9 cellular contexts compared by ENCODE assay signal in the genomic region with DNA sequence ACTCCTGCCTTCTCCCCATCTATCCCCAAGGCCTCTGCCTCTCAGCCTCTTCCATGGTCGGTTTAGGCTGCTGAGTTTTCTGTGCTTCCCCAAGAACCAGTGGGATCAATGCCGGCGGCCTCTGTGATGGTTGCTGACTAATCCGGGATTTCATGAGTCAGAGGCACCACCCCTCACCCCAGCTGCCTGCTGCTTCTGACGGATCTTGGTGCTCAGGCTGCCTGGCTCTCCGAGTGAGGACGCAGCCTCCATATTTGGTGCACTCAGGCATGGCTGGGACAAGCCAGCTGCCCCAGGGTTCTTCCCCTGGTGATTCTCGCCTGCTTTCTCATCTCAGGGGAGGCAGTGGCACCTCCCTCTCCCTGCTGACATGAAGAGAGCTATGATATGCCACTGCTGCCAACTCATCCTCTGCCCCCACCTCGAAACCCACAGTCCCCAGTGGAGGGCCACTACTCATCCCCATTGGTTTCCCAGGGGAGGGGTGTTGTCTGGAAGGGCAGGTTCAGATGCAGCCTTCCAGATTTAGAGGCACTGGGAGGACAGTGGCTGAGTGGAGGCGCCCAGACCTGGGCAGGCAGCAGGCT. TPM values are rescaled to one million over a fixed set of nuclear protein-coding genes. Genes with fewer than 3 reads are reported as not detected.
DNase-seq lines count a peak whose midpoint lies in the region; ATAC-seq and TF ChIP-seq lines count a peak whose summit lies in the region.
"Had no signal": no experiment of that assay in that cellular context is flagged by ENCODE, and none has a peak within 500 bp of the region (broad histone marks: within the 10 kb centered on the region; RNA-seq: fewer than 3 reads in every experiment).

No MANE protein-coding gene starts in this region.

- H3K4me1 Mint-ChIP-seq in activated T-cell treated with anti-CD3 and anti-CD28 coated beads, Interleukin-2, amount 50 U/mL, for 24 hours (ENCODE audit: low read depth), result peaks cover 33% of the 10 kb centered on the region
- peaks cover 30% of the 10 kb centered on the region for H3K4me1 Mint-ChIP-seq in activated T-cell treated with anti-CD3 and anti-CD28 coated beads, Interleukin-2, amount 50 U/mL, for 4 hours (ENCODE audit: low read depth)

- H3K4me3 ChIP-seq in SJSA1 (no peak overlapping the region), esophagus squamous epithelium (no peak overlapping the region), skeletal muscle cell (ENCODE audit: low read depth, low read length) (no peak overlapping the region)

- no peak overlapping the region for H3K4me3 Mint-ChIP-seq in activated T-cell treated with anti-CD3 and anti-CD28 coated beads, Interleukin-2, amount 50 U/mL, for 24 hours
- no peak overlapping the region for H3K4me3 Mint-ChIP-seq in activated T-cell treated with anti-CD3 and anti-CD28 coated beads, Interleukin-2, amount 50 U/mL, for 4 hours

- H3K27ac Mint-ChIP-seq in activated T-cell treated with anti-CD3 and anti-CD28 coated beads, Interleukin-2, amount 50 U/mL, for 24 hours, result peak overlapping the region; percentile 59
- H3K27ac Mint-ChIP-seq: activated naive CD4-positive, alpha-beta T cell treated with anti-CD3 and anti-CD28 coated beads, Interleukin-2, amount 50 U/mL, for 72 hours had no signal

- 11 to 28% methylated on average over 5 to 10 of the region's 10 CpGs for WGBS in esophagus squamous epithelium, 2 donors

- H3K36me3 ChIP-seq in SJSA1 (peaks cover 19% of the 10 kb centered on the region), esophagus squamous epithelium (peaks cover 7 to 48% (median 9%) of the 10 kb centered on the region in 3 donors)

- no peaks in the 10 kb centered on the region for H3K27me3 Mint-ChIP-seq in activated T-cell treated with anti-CD3 and anti-CD28 coated beads, Interleukin-2, amount 50 U/mL, for 24 hours
- H3K27me3 Mint-ChIP-seq in activated T-cell treated with anti-CD3 and anti-CD28 coated beads, Interleukin-2, amount 50 U/mL, for 4 hours (ENCODE audit: low read depth), result no peaks in the 10 kb centered on the region

- H3K27me3 ChIP-seq in SJSA1 (replicated peaks) (no peaks in the 10 kb centered on the region), esophagus squamous epithelium (no peaks in the 10 kb centered on the region)

- H3K9me3 ChIP-seq in SJSA1 (replicated peaks) (no peaks in the 10 kb centered on the region), esophagus squamous epithelium (no peaks in the 10 kb centered on the region)

- TF ChIP-seq POLR2A in esophagus squamous epithelium (IDR thresholded peaks at IDR 0.05), result peak in 1 of 4 donors; percentile 42

- H3K36me3 Mint-ChIP-seq in activated T-cell treated with anti-CD3 and anti-CD28 coated beads, Interleukin-2, amount 50 U/mL, for 24 hours (ENCODE audit: low read depth), result peaks cover 46% of the 10 kb centered on the region
- H3K36me3 Mint-ChIP-seq in activated T-cell treated with anti-CD3 and anti-CD28 coated beads, Interleukin-2, amount 50 U/mL, for 4 hours (ENCODE audit: insufficient read depth), result peaks cover 2% of the 10 kb centered on the region

- TF ChIP-seq CTCF in esophagus squamous epithelium (IDR thresholded peaks at IDR 0.05), result no peak

- intact Hi-C loops in esophagus squamous epithelium (cut with DNase I), result no loop called here

- H3K9me3 Mint-ChIP-seq in activated T-cell treated with anti-CD3 and anti-CD28 coated beads, Interleukin-2, amount 50 U/mL, for 24 hours, result no peaks in the 10 kb centered on the region
- H3K9me3 Mint-ChIP-seq in activated T-cell treated with anti-CD3 and anti-CD28 coated beads, Interleukin-2, amount 50 U/mL, for 4 hours, result no peaks in the 10 kb centered on the region
- H3K9me3 Mint-ChIP-seq: activated naive CD4-positive, alpha-beta T cell treated with anti-CD3 and anti-CD28 coated beads, Interleukin-2, amount 50 U/mL, for 72 hours had no signal

- no peak for ATAC-seq in activated T-cell treated with anti-CD3 and anti-CD28 coated beads, Interleukin-2, amount 50 U/mL, for 4 hours
- ATAC-seq in GM18861 (IDR thresholded peaks at IDR 0.05; ENCODE audit: unreplicated experiment), result no peak

- DNase-seq in activated T-cell treated with anti-CD3 and anti-CD28 coated beads, Interleukin-2, amount 50 U/mL, for 24 hours, result no peak
- no peak for DNase-seq in activated T-cell treated with anti-CD3 and anti-CD28 coated beads, Interleukin-2, amount 50 U/mL, for 4 hours
- peak; percentile 79 to 91 for DNase-seq in SJSA1 (ENCODE audit: low read depth in 1 of 2, low spot score in 2 of 2)
- no peak for DNase-seq in esophagus squamous epithelium (lab: John Stamatoyannopoulos, UW)
- DNase-seq in skeletal muscle cell (ENCODE audit: low read depth), result peak; percentile 84
- DNase-seq in NCI-H526 treated with DMSO at 0.1 percent for 48 hours (lab: John Stamatoyannopoulos, UW), result no peak
- DNase-seq in activated gamma-delta T cell treated with Interleukin-2 at 50 U/mL for 16 hours, result no peak

- peak overlapping the region; percentile 32 for H3K27ac ChIP-seq in SJSA1
- H3K27ac ChIP-seq in esophagus squamous epithelium, result peak overlapping the region; percentile 80 to 99 (median 88)

- H3K4me1 ChIP-seq in SJSA1 (replicated peaks), result peaks cover 42% of the 10 kb centered on the region
- peaks cover 45 to 70% (median 48%) of the 10 kb centered on the region in 3 donors for H3K4me1 ChIP-seq in esophagus squamous epithelium

RNA-seq across cellular contexts. Expression of gene MAN1B1, which starts 3.3 kb away (rescaled TPM):
- 10 to 100 TPM; 30.7 to 34.0 (median 33.5) TPM for total RNA-seq in activated T-cell treated with anti-CD3 and anti-CD28 coated beads, Interleukin-2, amount 50 U/mL, for 4 hours
- total RNA-seq in SJSA1 (2014; rRNA removed; shearing (Covaris generic)), result 51.8 and 64.4 TPM in 2 replicates
- 10 to 100 TPM; 25.6 to 50.9 (median 39.4) TPM for total RNA-seq in esophagus squamous epithelium

RNA-seq across cellular contexts. Expression of gene UAP1L1, which starts 6.2 kb away (rescaled TPM):
- total RNA-seq in activated T-cell treated with anti-CD3 and anti-CD28 coated beads, Interleukin-2, amount 50 U/mL, for 4 hours, result 1 to 10 TPM; 5.6 to 8.4 (median 7.8) TPM
- 3.4 and 5.6 TPM in 2 replicates for total RNA-seq in SJSA1 (2014; rRNA removed; shearing (Covaris generic))
- 1 to 10 TPM; 2.2 to 4.7 (median 3.7) TPM for total RNA-seq in esophagus squamous epithelium

RNA-seq across cellular contexts. Expression of gene SAPCD2, which starts 13.2 kb away (rescaled TPM):
- total RNA-seq in activated T-cell treated with anti-CD3 and anti-CD28 coated beads, Interleukin-2, amount 50 U/mL, for 4 hours, result 1 to 10 TPM; 3.6 to 5.5 (median 4.6) TPM
- total RNA-seq in SJSA1 (2014; rRNA removed; shearing (Covaris generic)), result 21.5 and 24.9 TPM in 2 replicates
- 10 to 100 TPM in 3 of 4 donors, 1 to 10 TPM in 1; 8.2 to 21.2 (median 14.7) TPM for total RNA-seq in esophagus squamous epithelium

RNA-seq across cellular contexts. Expression of gene ENTPD2, which starts 29.6 kb away (rescaled TPM):
- under 1 TPM in 1 of 3 donors, not detected in 2; 0.34 TPM for total RNA-seq in activated T-cell treated with anti-CD3 and anti-CD28 coated beads, Interleukin-2, amount 50 U/mL, for 4 hours
- total RNA-seq in SJSA1 (2014; rRNA removed; shearing (Covaris generic)), result not detected in 2 replicates
- total RNA-seq in esophagus squamous epithelium, result 1 to 10 TPM in 2 of 4 donors, under 1 TPM in 2; 0.47 to 1.3 (median 0.86) TPM

RNA-seq across cellular contexts. Expression of gene DPP7, which starts 31.0 kb away (rescaled TPM):
- total RNA-seq in activated T-cell treated with anti-CD3 and anti-CD28 coated beads, Interleukin-2, amount 50 U/mL, for 4 hours, result 100 to 1,000 TPM; 352 to 394 (median 392) TPM
- 5.1 and 6.4 TPM in 2 replicates for total RNA-seq in SJSA1 (2014; rRNA removed; shearing (Covaris generic))
- 100 to 1,000 TPM in 1 of 4 donors, 10 to 100 TPM in 3; 41.1 to 109 (median 62.4) TPM for total RNA-seq in esophagus squamous epithelium

Comparison
In these comparisons a context has a peak if more than half of its experiments do, and no peak if none do; other contexts are left out.
1. DNase-seq: peak in SJSA1 (2 of 2) and skeletal muscle cell (single experiment); none in activated T-cell treated with anti-CD3 and anti-CD28 coated beads, Interleukin-2, amount 50 U/mL, for 24 hours (single experiment), activated T-cell treated with anti-CD3 and anti-CD28 coated beads, Interleukin-2, amount 50 U/mL, for 4 hours (single experiment), esophagus squamous epithelium (single experiment), NCI-H526 treated with DMSO at 0.1 percent for 48 hours (single experiment) and activated gamma-delta T cell treated with Interleukin-2 at 50 U/mL for 16 hours (single experiment).